ENCODE assay signal across 16 cellular contexts in the genomic region with DNA sequence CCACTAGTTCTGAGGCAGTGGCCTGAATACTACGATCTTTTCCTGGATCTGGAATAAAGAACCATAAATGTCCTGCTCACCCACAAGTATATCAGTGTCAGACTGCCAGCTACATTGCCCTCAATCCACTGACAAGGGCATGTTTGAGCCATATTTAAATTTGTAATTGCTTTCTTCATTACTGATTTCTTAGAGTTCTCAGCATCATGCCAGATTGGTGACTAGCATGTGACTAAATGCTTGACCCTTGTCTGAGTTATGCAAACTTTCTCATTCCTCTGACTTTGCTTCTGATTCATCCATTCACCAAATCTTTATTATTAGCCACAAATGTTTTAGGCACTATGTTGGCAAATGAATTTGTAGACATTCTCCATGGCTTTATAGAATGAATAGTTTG.
DNase-seq lines count a peak whose midpoint lies in the region; ATAC-seq and TF ChIP-seq lines count a peak whose summit lies in the region.
"Had no signal": no experiment of that assay in that cellular context is flagged by ENCODE, and none has a peak within 500 bp of the region (broad histone marks: within the 10 kb centered on the region; RNA-seq: fewer than 3 reads in every experiment).

No MANE protein-coding gene starts in this region.

- H3K27me3 Mint-ChIP-seq in MCF 10A (ENCODE audit: insufficient read depth, unreplicated experiment), result no peaks in the 10 kb centered on the region
- no peaks in the 10 kb centered on the region for H3K27me3 Mint-ChIP-seq in activated T-helper 1 cell treated with anti-CD3 and anti-CD28 coated beads, Interleukin-12 subunit alpha, Interleukin-12 subunit beta, Interleukin-2, Interleukin-4 antibody, amounts not matched to agents 30 ng/mL and 10 ng/mL and 1 ng/mL, durations not matched to agents 14 hours and 24 hours and 36 hours (ENCODE audit: insufficient read depth)
- H3K27me3 Mint-ChIP-seq: stimulated activated naive CD8-positive, alpha-beta T cell treated with anti-CD3 and anti-CD28 coated beads, Interleukin-15, amount 100 ng/mL, for 72 hours had no signal

- H3K4me3 ChIP-seq in breast epithelium (no peak overlapping the region), brain microvascular endothelial cell (ENCODE audit: low read depth, low read length) (no peak overlapping the region), kidney epithelial cell (ENCODE audit: low read depth, low read length) (no peak overlapping the region), left ventricle myocardium inferior (no peak overlapping the region), right atrium auricular region (no peak overlapping the region)
- H3K4me3 ChIP-seq: ascending aorta had no signal

- no peak overlapping the region for H3K4me3 Mint-ChIP-seq in MCF 10A (ENCODE audit: unreplicated experiment)
- H3K4me3 Mint-ChIP-seq in activated T-helper 1 cell treated with anti-CD3 and anti-CD28 coated beads, Interleukin-12 subunit alpha, Interleukin-12 subunit beta, Interleukin-2, Interleukin-4 antibody, amounts not matched to agents 30 ng/mL and 10 ng/mL and 1 ng/mL, durations not matched to agents 14 hours and 24 hours and 36 hours, result no peak overlapping the region
- H3K4me3 Mint-ChIP-seq: stimulated activated naive CD8-positive, alpha-beta T cell treated with anti-CD3 and anti-CD28 coated beads, Interleukin-15, amount 100 ng/mL, for 72 hours had no signal

- H3K36me3 ChIP-seq in breast epithelium (peaks cover 3% of the 10 kb centered on the region), brain microvascular endothelial cell (replicated peaks) (no peaks in the 10 kb centered on the region), kidney epithelial cell (ENCODE audit: control insufficient read depth, insufficient read depth, low read length) (no peaks in the 10 kb centered on the region), left ventricle myocardium inferior (no peaks in the 10 kb centered on the region), right atrium auricular region (no peaks in the 10 kb centered on the region)
- H3K36me3 ChIP-seq: ascending aorta had no signal

- H3K9me3 Mint-ChIP-seq in MCF 10A (ENCODE audit: unreplicated experiment), result no peaks in the 10 kb centered on the region
- no peaks in the 10 kb centered on the region for H3K9me3 Mint-ChIP-seq in activated T-helper 1 cell treated with anti-CD3 and anti-CD28 coated beads, Interleukin-12 subunit alpha, Interleukin-12 subunit beta, Interleukin-2, Interleukin-4 antibody, amounts not matched to agents 30 ng/mL and 10 ng/mL and 1 ng/mL, durations not matched to agents 14 hours and 24 hours and 36 hours
- H3K9me3 Mint-ChIP-seq: stimulated activated naive CD8-positive, alpha-beta T cell treated with anti-CD3 and anti-CD28 coated beads, Interleukin-15, amount 100 ng/mL, for 72 hours had no signal

- H3K9me3 ChIP-seq in breast epithelium, result no peaks in the 10 kb centered on the region
- H3K9me3 ChIP-seq in left ventricle myocardium inferior (replicated peaks), result peaks cover 6% of the 10 kb centered on the region
- no peaks in the 10 kb centered on the region for H3K9me3 ChIP-seq in right atrium auricular region
- H3K9me3 ChIP-seq: ascending aorta had no signal

- in situ Hi-C loops in brain microvascular endothelial cell (cut with HindIII; ENCODE audit: low pct_ligation_motif_present, low sequenced_read_pairs), result no loop called here

- H3K4me1 ChIP-seq in breast epithelium (no peaks in the 10 kb centered on the region), left ventricle myocardium inferior (peaks cover 11% of the 10 kb centered on the region), right atrium auricular region (no peaks in the 10 kb centered on the region)

- no peaks in the 10 kb centered on the region for H3K36me3 Mint-ChIP-seq in MCF 10A (ENCODE audit: insufficient read depth, unreplicated experiment)
- H3K36me3 Mint-ChIP-seq in activated T-helper 1 cell treated with anti-CD3 and anti-CD28 coated beads, Interleukin-12 subunit alpha, Interleukin-12 subunit beta, Interleukin-2, Interleukin-4 antibody, amounts not matched to agents 30 ng/mL and 10 ng/mL and 1 ng/mL, durations not matched to agents 14 hours and 24 hours and 36 hours (ENCODE audit: low read depth), result no peaks in the 10 kb centered on the region

- POLR2A ChIA-PET in MCF 10A (lab: Yijun Ruan, JAX), result interaction anchor here (0.6 kb wide), 1 partner anchor 97 kb away, joined by 3 read pairs; no protein-coding TSS in a partner anchor

- H3K27ac Mint-ChIP-seq in MCF 10A (ENCODE audit: low read depth, unreplicated experiment), result no peak overlapping the region
- H3K27ac Mint-ChIP-seq in activated T-helper 1 cell treated with anti-CD3 and anti-CD28 coated beads, Interleukin-12 subunit alpha, Interleukin-12 subunit beta, Interleukin-2, Interleukin-4 antibody, amounts not matched to agents 30 ng/mL and 10 ng/mL and 1 ng/mL, durations not matched to agents 14 hours and 24 hours and 36 hours, result no peak overlapping the region
- H3K27ac Mint-ChIP-seq: stimulated activated naive CD8-positive, alpha-beta T cell treated with anti-CD3 and anti-CD28 coated beads, Interleukin-15, amount 100 ng/mL, for 72 hours had no signal

- CTCF ChIA-PET in MCF 10A (lab: Yijun Ruan, JAX), result interaction anchor here (0.5 kb wide), 1 partner anchor 41 kb away, joined by 3 read pairs; no protein-coding TSS in a partner anchor

- no peak for ATAC-seq in HG03039 (IDR thresholded peaks at IDR 0.05; ENCODE audit: unreplicated experiment)
- ATAC-seq: stimulated activated naive CD8-positive, alpha-beta T cell treated with anti-CD3 and anti-CD28 coated beads, Interleukin-15, amount 100 ng/mL, for 72 hours had no signal

- BruUV-seq in MCF 10A (replicated peaks; lab: Mats Ljungman, UMichigan), result no TSS peak

- H3K27me3 ChIP-seq in breast epithelium, result no peaks in the 10 kb centered on the region
- no peaks in the 10 kb centered on the region for H3K27me3 ChIP-seq in brain microvascular endothelial cell (replicated peaks)
- H3K27me3 ChIP-seq in kidney epithelial cell (ENCODE audit: control insufficient read depth, insufficient read depth, low read length), result no peaks in the 10 kb centered on the region
- no peaks in the 10 kb centered on the region for H3K27me3 ChIP-seq in left ventricle myocardium inferior (ENCODE audit: low read depth)
- no peaks in the 10 kb centered on the region for H3K27me3 ChIP-seq in right atrium auricular region
- H3K27me3 ChIP-seq: ascending aorta had no signal

- H3K4me1 Mint-ChIP-seq in MCF 10A (ENCODE audit: insufficient read depth, unreplicated experiment), result peaks cover 6% of the 10 kb centered on the region
- no peaks in the 10 kb centered on the region for H3K4me1 Mint-ChIP-seq in activated T-helper 1 cell treated with anti-CD3 and anti-CD28 coated beads, Interleukin-12 subunit alpha, Interleukin-12 subunit beta, Interleukin-2, Interleukin-4 antibody, amounts not matched to agents 30 ng/mL and 10 ng/mL and 1 ng/mL, durations not matched to agents 14 hours and 24 hours and 36 hours (ENCODE audit: low read depth)
- H3K4me1 Mint-ChIP-seq: stimulated activated naive CD8-positive, alpha-beta T cell treated with anti-CD3 and anti-CD28 coated beads, Interleukin-15, amount 100 ng/mL, for 72 hours had no signal

- no peak for TF ChIP-seq POLR2A in breast epithelium (IDR thresholded peaks at IDR 0.05)

- intact Hi-C loops in MCF 10A (cut with micrococcal nuclease) (loop anchor here (1.0 kb wide), 1 partner anchor 143 kb away; no protein-coding TSS in a partner anchor), breast epithelium (cut with DNase I; ENCODE audit: low total_unique reads) (no loop called here), left ventricle myocardium inferior (cut with micrococcal nuclease) (no loop called here)
- intact Hi-C loops in activated T-helper 1 cell treated with anti-CD3 and anti-CD28 coated beads, Interleukin-12 subunit alpha, Interleukin-12 subunit beta, Interleukin-2, Interleukin-4 antibody, amounts not matched to agents 30 ng/mL and 10 ng/mL and 1 ng/mL, durations not matched to agents 14 hours and 24 hours and 36 hours (cut with micrococcal nuclease), result no loop called here

- H3K27ac ChIP-seq in breast epithelium (no peak overlapping the region), brain microvascular endothelial cell (peak overlapping the region; percentile 15), left ventricle myocardium inferior (replicated peaks) (no peak overlapping the region), right atrium auricular region (no peak overlapping the region)
- H3K27ac ChIP-seq: 22Rv1, ascending aorta had no signal

- TF ChIP-seq CTCF in MCF 10A (IDR thresholded peaks at IDR 0.05; ENCODE audit: unreplicated experiment) (no peak), breast epithelium (IDR thresholded peaks at IDR 0.05) (no peak), brain microvascular endothelial cell (IDR thresholded peaks at IDR 0.05; ENCODE audit: low read depth, low read length, missing control alignments) (no peak), kidney epithelial cell (IDR thresholded peaks at IDR 0.05; ENCODE audit: insufficient read depth, low read length, poor library complexity, severe bottlenecking) (no peak), left ventricle myocardium inferior (IDR thresholded peaks at IDR 0.05; ENCODE audit: borderline replicate concordance) (no peak), right atrium auricular region (IDR thresholded peaks at IDR 0.05) (no peak)

- DNase-seq in MCF 10A (ENCODE audit: unreplicated experiment) (peak; percentile 55), breast epithelium (ENCODE audit: low spot score in 2 of 2) (no peak), brain microvascular endothelial cell (peak; percentile 60), kidney epithelial cell (ENCODE audit: low read depth) (peak; percentile 50), left ventricle myocardium inferior (no peak), right atrium auricular region (ENCODE audit: low spot score) (no peak)
- no peak for DNase-seq in activated T-helper 1 cell treated with anti-CD3 and anti-CD28 coated beads, Interleukin-12 subunit alpha, Interleukin-12 subunit beta, Interleukin-2, Interleukin-4 antibody, amounts not matched to agents 30 ng/mL and 10 ng/mL and 1 ng/mL, durations not matched to agents 14 hours and 24 hours and 36 hours (ENCODE audit: low spot score)
- DNase-seq: activated T-cell treated with anti-CD3 and anti-CD28 coated beads for 4 hours; DND-41; MM.1S; Right ventricle myocardium superior; stimulated activated CD4-positive, alpha-beta T cell treated with anti-CD3 and anti-CD28 coated beads, Interleukin-4, amount 100 ng/mL, for 1 hour; stimulated activated naive CD8-positive, alpha-beta T cell treated with anti-CD3 and anti-CD28 coated beads, Interleukin-15, amount 100 ng/mL, for 72 hours had no signal

Comparison
In these comparisons a context has a peak if more than half of its experiments do, and no peak if none do; other contexts are left out.
1. DNase-seq: peak in MCF 10A (single experiment), brain microvascular endothelial cell (single experiment) and kidney epithelial cell (single experiment); none in breast epithelium (0 of 2), left ventricle myocardium inferior (single experiment), activated T-helper 1 cell treated with anti-CD3 and anti-CD28 coated beads, Interleukin-12 subunit alpha, Interleukin-12 subunit beta, Interleukin-2, Interleukin-4 antibody, amounts not matched to agents 30 ng/mL and 10 ng/mL and 1 ng/mL, durations not matched to agents 14 hours and 24 hours and 36 hours (single experiment) and right atrium auricular region (single experiment).